In the genomic region with DNA sequence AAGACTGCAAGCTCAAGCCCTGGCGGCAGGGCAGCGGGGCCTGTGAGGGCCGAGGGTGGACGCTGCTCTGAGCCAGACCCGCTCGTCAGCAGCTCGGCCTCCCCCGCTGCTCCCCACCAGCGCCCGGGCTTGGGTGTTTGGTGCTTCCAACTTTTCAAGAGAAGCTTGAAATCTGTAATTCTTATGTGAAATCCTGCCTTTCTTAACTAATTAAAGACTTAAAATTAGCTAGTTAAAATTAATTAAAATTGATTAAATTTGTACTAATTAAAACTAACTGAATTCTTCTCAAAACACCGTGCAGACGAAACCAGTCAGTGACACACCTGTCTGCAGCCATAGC, we compare ENCODE assay signal across 8 cellular contexts. TPM values are rescaled to one million over a fixed set of nuclear protein-coding genes. Genes with fewer than 3 reads are reported as not detected.
DNase-seq lines count a peak whose midpoint lies in the region; ATAC-seq and TF ChIP-seq lines count a peak whose summit lies in the region.

No MANE protein-coding gene starts in this region.

- peak overlapping the region; percentile 72 for H3K9ac ChIP-seq in HCT116 (ENCODE audit: low read length)

- peak overlapping the region; percentile 75 for H3K27ac ChIP-seq in HCT116 (ENCODE audit: low read depth, low read length)
- peak overlapping the region in 4 of 5 donors; percentile 85 to 98 (median 96) for H3K27ac ChIP-seq in adrenal gland
- H3K27ac ChIP-seq in lower lobe of right lung, result peak overlapping the region; percentile 77
- H3K27ac ChIP-seq in temporal lobe (ENCODE audit: low read depth, low read length), result peak overlapping the region; percentile 44

- CTCF ChIA-PET in HCT116 (lab: Charles Lee), result interaction anchor here (0.6 to 1.7 kb wide), 22 partner anchors 13 to 418 kb away, joined by 3 to 39 read pairs (median 3); a partner anchor contains a TSS

- ATAC-seq in HCT116 (no peak), lower lobe of right lung (no peak), GM18873 (IDR thresholded peaks at IDR 0.05; ENCODE audit: low FRiP score, unreplicated experiment) (no peak), HG03565 (IDR thresholded peaks at IDR 0.05; ENCODE audit: unreplicated experiment) (no peak), GM21619 (IDR thresholded peaks at IDR 0.05; ENCODE audit: unreplicated experiment) (no peak)

- no peaks in the 10 kb centered on the region for H3K79me2 ChIP-seq in HCT116 (ENCODE audit: insufficient read depth, low read length)

- intact Hi-C loops in HCT116 (cut with micrococcal nuclease) (loop anchor here (1.0 to 10.0 kb wide), 3 partner anchors 264 to 369 kb away; no protein-coding TSS in a partner anchor), adrenal gland (cut with DNase I) (loop anchor here (2.0 to 5.0 kb wide), 4 partner anchors 39 to 266 kb away; no protein-coding TSS in a partner anchor), lower lobe of right lung (cut with DNase I) (no loop called here)

- no TSS peak for BruUV-seq in HCT116 (replicated peaks; lab: Mats Ljungman, UMichigan)

- H3K4me1 ChIP-seq in HCT116 (ENCODE audit: control insufficient read depth in 1 of 2, insufficient read depth in 2 of 2, low read length in 2 of 2) (peaks cover 11 to 29% of the 10 kb centered on the region in 2 experiments), adrenal gland (replicated peaks in 1 of 2) (peaks cover 0 to 6% of the 10 kb centered on the region in 2 donors), lower lobe of right lung (peaks cover 15% of the 10 kb centered on the region)

- no peak for DNase-seq in HCT116 (ENCODE audit: low read depth, low spot score)
- DNase-seq in adrenal gland, result no peak
- DNase-seq in lower lobe of right lung, result no peak
- DNase-seq in HuH-7.5 (ENCODE audit: low spot score), result no peak

- RAD21 ChIA-PET in HCT116 (lab: Charles Lee; ENCODE audit: low non-redundant PET in 1 of 2, low total read pairs in 2 of 2, uncharacterized antibody in 2 of 2, unreplicated experiment in 2 of 2), result interaction anchor here (0.6 to 1.1 kb wide), 7 partner anchors 39 to 415 kb away, joined by 3 to 6 read pairs (median 4); no protein-coding TSS in a partner anchor

- no peak for TF ChIP-seq POLR2A in HCT116 (IDR thresholded peaks at IDR 0.05; ENCODE audit: borderline replicate concordance, extremely low read depth, insufficient read depth, insufficient read length)
- no peak for TF ChIP-seq POLR2A in adrenal gland (IDR thresholded peaks at IDR 0.05)

- H2AFZ ChIP-seq in HCT116 (ENCODE audit: low read depth, low read length, poor library complexity, severe bottlenecking), result no peak overlapping the region

- TF ChIP-seq RAD21 in HCT116 (IDR thresholded peaks at IDR 0.05; ENCODE audit: low read depth), result no peak

- no peaks in the 10 kb centered on the region for H3K27me3 ChIP-seq in HCT116 (ENCODE audit: insufficient read depth, low read length)
- H3K27me3 ChIP-seq in adrenal gland, result no peaks in the 10 kb centered on the region
- no peaks in the 10 kb centered on the region for H3K27me3 ChIP-seq in lower lobe of right lung (ENCODE audit: low read depth)

- POLR2A ChIA-PET in HCT116 (lab: Charles Lee), result interaction anchor here (0.7 to 1.6 kb wide), 3 partner anchors 36 to 365 kb away, joined by 3 to 5 read pairs (median 3); no protein-coding TSS in a partner anchor

- no peaks in the 10 kb centered on the region for H3K9me2 ChIP-seq in HCT116 (ENCODE audit: insufficient read depth)

- H3K4me3 ChIP-seq in HCT116 (replicated peaks in 1 of 2; ENCODE audit: low read depth in 1 of 2, low read length in 2 of 2), result peak overlapping the region; percentile 47 to 55
- H3K4me3 ChIP-seq in adrenal gland, result peak overlapping the region in 1 of 4 donors; percentile 46
- H3K4me3 ChIP-seq in lower lobe of right lung, result peak overlapping the region; percentile 59

- TF ChIP-seq CTCF in HCT116 (IDR thresholded peaks at IDR 0.05 in 2 of 3, conservative IDR thresholded peaks at IDR 0.05 in 1 of 3; ENCODE audit: borderline replicate concordance in 1 of 3, insufficient read depth in 1 of 3, low read depth in 2 of 3, low read length in 2 of 3) (no peak), adrenal gland (IDR thresholded peaks at IDR 0.05) (peak in 2 of 6 experiments; percentile 6 to 41), lower lobe of right lung (IDR thresholded peaks at IDR 0.05) (peak; percentile 15)

- no peaks in the 10 kb centered on the region for H4K20me1 ChIP-seq in HCT116 (ENCODE audit: insufficient read depth)

- no peaks in the 10 kb centered on the region for H3K36me3 ChIP-seq in HCT116 (ENCODE audit: control insufficient read depth in 1 of 2, insufficient read depth in 2 of 2, low read length in 2 of 2)
- no peaks in the 10 kb centered on the region for H3K36me3 ChIP-seq in adrenal gland (replicated peaks in 1 of 2)
- no peaks in the 10 kb centered on the region for H3K36me3 ChIP-seq in lower lobe of right lung

- H3K9me3 ChIP-seq in HCT116 (ENCODE audit: control insufficient read depth in 1 of 2, insufficient read depth in 1 of 2, low read depth in 1 of 2, low read length in 2 of 2), result no peaks in the 10 kb centered on the region
- no peaks in the 10 kb centered on the region for H3K9me3 ChIP-seq in adrenal gland (replicated peaks in 1 of 3)
- H3K9me3 ChIP-seq in lower lobe of right lung, result no peaks in the 10 kb centered on the region

- H3K4me2 ChIP-seq in HCT116 (ENCODE audit: low read length), result peak overlapping the region; percentile 80

- WGBS in adrenal gland, 4 donors, result 33 to 39% (median 35%) methylated on average over 8 to 12 of the region's 12 CpGs

TF ChIP-seq in HCT116, 20 proteins besides CTCF, POLR2A, EP300 and RAD21 (continues in another document):
- no peak for TF ChIP-seq ELF1 (IDR thresholded peaks at IDR 0.05; ENCODE audit: borderline replicate concordance, low read depth)
- TF ChIP-seq SP1 (IDR thresholded peaks at IDR 0.05; ENCODE audit: low read depth), result no peak
- no peak for TF ChIP-seq POLR2AphosphoS5 (IDR thresholded peaks at IDR 0.05; ENCODE audit: low read depth, low read length)
- TF ChIP-seq ZFX (IDR thresholded peaks at IDR 0.05), result no peak
- TF ChIP-seq, protein P1, sequence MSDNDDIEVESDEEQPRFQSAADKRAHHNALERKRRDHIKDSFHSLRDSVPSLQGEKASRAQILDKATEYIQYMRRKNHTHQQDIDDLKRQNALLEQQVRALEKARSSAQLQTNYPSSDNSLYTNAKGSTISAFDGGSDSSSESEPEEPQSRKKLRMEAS (IDR thresholded peaks at IDR 0.05), result no peak
- TF ChIP-seq TCF7L2 (IDR thresholded peaks at IDR 0.05; ENCODE audit: borderline replicate concordance, extremely low read depth, insufficient read depth, insufficient read length), result no peak
- TF ChIP-seq, protein P2, sequence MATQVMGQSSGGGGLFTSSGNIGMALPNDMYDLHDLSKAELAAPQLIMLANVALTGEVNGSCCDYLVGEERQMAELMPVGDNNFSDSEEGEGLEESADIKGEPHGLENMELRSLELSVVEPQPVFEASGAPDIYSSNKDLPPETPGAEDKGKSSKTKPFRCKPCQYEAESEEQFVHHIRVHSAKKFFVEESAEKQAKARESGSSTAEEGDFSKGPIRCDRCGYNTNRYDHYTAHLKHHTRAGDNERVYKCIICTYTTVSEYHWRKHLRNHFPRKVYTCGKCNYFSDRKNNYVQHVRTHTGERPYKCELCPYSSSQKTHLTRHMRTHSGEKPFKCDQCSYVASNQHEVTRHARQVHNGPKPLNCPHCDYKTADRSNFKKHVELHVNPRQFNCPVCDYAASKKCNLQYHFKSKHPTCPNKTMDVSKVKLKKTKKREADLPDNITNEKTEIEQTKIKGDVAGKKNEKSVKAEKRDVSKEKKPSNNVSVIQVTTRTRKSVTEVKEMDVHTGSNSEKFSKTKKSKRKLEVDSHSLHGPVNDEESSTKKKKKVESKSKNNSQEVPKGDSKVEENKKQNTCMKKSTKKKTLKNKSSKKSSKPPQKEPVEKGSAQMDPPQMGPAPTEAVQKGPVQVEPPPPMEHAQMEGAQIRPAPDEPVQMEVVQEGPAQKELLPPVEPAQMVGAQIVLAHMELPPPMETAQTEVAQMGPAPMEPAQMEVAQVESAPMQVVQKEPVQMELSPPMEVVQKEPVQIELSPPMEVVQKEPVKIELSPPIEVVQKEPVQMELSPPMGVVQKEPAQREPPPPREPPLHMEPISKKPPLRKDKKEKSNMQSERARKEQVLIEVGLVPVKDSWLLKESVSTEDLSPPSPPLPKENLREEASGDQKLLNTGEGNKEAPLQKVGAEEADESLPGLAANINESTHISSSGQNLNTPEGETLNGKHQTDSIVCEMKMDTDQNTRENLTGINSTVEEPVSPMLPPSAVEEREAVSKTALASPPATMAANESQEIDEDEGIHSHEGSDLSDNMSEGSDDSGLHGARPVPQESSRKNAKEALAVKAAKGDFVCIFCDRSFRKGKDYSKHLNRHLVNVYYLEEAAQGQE (IDR thresholded peaks at IDR 0.05; ENCODE audit: low read depth), result no peak
- TF ChIP-seq, protein P3, sequence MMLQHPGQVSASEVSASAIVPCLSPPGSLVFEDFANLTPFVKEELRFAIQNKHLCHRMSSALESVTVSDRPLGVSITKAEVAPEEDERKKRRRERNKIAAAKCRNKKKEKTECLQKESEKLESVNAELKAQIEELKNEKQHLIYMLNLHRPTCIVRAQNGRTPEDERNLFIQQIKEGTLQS (IDR thresholded peaks at IDR 0.05), result no peak
- TF ChIP-seq, protein P4, sequence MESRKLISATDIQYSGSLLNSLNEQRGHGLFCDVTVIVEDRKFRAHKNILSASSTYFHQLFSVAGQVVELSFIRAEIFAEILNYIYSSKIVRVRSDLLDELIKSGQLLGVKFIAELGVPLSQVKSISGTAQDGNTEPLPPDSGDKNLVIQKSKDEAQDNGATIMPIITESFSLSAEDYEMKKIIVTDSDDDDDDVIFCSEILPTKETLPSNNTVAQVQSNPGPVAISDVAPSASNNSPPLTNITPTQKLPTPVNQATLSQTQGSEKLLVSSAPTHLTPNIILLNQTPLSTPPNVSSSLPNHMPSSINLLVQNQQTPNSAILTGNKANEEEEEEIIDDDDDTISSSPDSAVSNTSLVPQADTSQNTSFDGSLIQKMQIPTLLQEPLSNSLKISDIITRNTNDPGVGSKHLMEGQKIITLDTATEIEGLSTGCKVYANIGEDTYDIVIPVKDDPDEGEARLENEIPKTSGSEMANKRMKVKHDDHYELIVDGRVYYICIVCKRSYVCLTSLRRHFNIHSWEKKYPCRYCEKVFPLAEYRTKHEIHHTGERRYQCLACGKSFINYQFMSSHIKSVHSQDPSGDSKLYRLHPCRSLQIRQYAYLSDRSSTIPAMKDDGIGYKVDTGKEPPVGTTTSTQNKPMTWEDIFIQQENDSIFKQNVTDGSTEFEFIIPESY (IDR thresholded peaks at IDR 0.05; ENCODE audit: extremely low read depth, insufficient replicate concordance, low read length), result no peak
- TF ChIP-seq ZNF274 (IDR thresholded peaks at IDR 0.05; ENCODE audit: low read depth, low read length), result no peak
- TF ChIP-seq EZH2phosphoT487 (IDR thresholded peaks at IDR 0.05; ENCODE audit: borderline replicate concordance), result no peak
- no peak for TF ChIP-seq CBX3 (IDR thresholded peaks at IDR 0.05; ENCODE audit: low read depth)
- no peak for TF ChIP-seq JUND (IDR thresholded peaks at IDR 0.05)
- TF ChIP-seq EZH2 (IDR thresholded peaks at IDR 0.05), result no peak

RNA-seq across cellular contexts. Expression of a gene that starts 14.0 kb away (rescaled TPM):
- total RNA-seq in HCT116 (2021; ENCODE audit: unreplicated experiment) (50.2 TPM), adrenal gland (10 to 100 TPM; 13.1 to 21.2 (median 18.9) TPM), lower lobe of right lung (50.7 TPM), temporal lobe (7.4 TPM)
- 23.8 and 27.8 TPM in 2 replicates for polyA plus RNA-seq in HCT116 (2012)
- polyA plus RNA-seq in adrenal gland, result 10 to 100 TPM in 2 of 3 donors, 1 to 10 TPM in 1; 1.7 to 15.2 (median 14.2) TPM

Comparison
In these comparisons a context has a peak if more than half of its experiments do, and no peak if none do; other contexts are left out.
1. H3K27ac ChIP-seq: peak in every context shown above with its lines; median percentile 96 in adrenal gland; 77 in lower lobe of right lung; 75 in HCT116; 44 in temporal lobe.